ENCODE assay signal across 9 cellular contexts in genomic region chr4:184983660-184984356, GRCh38. TPM values are rescaled to one million over a fixed set of nuclear protein-coding genes. Genes with fewer than 3 reads are reported as not detected.
DNase-seq lines count a peak whose midpoint lies in the region; ATAC-seq, FAIRE-seq and TF ChIP-seq lines count a peak whose summit lies in the region.
"Had no signal": no experiment of that assay in that cellular context is flagged by ENCODE, and none has a peak within 500 bp of the region (broad histone marks: within the 10 kb centered on the region; RNA-seq: fewer than 3 reads in every experiment).

No MANE protein-coding gene starts in this region.

- H3K4me3 ChIP-seq in prostate gland, result no peak overlapping the region

- no peak overlapping the region for H3K27ac ChIP-seq in prostate gland

- intact Hi-C loops in CD14-positive monocyte (cut with micrococcal nuclease) (no loop called here), prostate gland (cut with DNase I) (loop anchor here (2.0 kb wide), 1 partner anchor 241 kb away; no protein-coding TSS in a partner anchor)

- H3K4me3 Mint-ChIP-seq in CD14-positive monocyte, result no peak overlapping the region

- TF ChIP-seq POLR2A in prostate gland (IDR thresholded peaks at IDR 0.05), result no peak

- H3K36me3 ChIP-seq in prostate gland, result no peaks in the 10 kb centered on the region

- H3K9me3 Mint-ChIP-seq in CD14-positive monocyte, result no peaks in the 10 kb centered on the region

- H3K4me1 ChIP-seq in prostate gland (replicated peaks), result no peaks in the 10 kb centered on the region

- ATAC-seq in GM19351 (IDR thresholded peaks at IDR 0.05; ENCODE audit: unreplicated experiment) (peak; percentile 57), HG03520 (IDR thresholded peaks at IDR 0.05; ENCODE audit: unreplicated experiment) (peak; percentile 54)

- no peak for DNase-seq in CD14-positive monocyte (ENCODE audit: low spot score)
- peak; percentile 25 to 26 for DNase-seq in NOMO-1 (lab: John Stamatoyannopoulos, UW; ENCODE audit: unreplicated experiment in 2 of 2)
- peak; percentile 70 to 76 for DNase-seq in activated T-cell treated with anti-CD3 and anti-CD28 coated beads, Interleukin-2, amount 50 U/mL, for 48 hours
- peak; percentile 41 to 65 for DNase-seq in frontal cortex (ENCODE audit: low spot score in 2 of 2)
- peak; percentile 44 for DNase-seq in prostate gland (ENCODE audit: low spot score)
- DNase-seq in middle frontal gyrus (ENCODE audit: extremely low spot score, low spot score), result no peak

- 35% methylated on average over 21 of the region's 21 CpGs for WGBS in prostate gland

- H3K9me3 ChIP-seq in prostate gland, result no peaks in the 10 kb centered on the region

- no peaks in the 10 kb centered on the region for H3K27me3 ChIP-seq in prostate gland (replicated peaks; ENCODE audit: insufficient read depth)

- H3K4me1 Mint-ChIP-seq in CD14-positive monocyte, result peaks cover 14% of the 10 kb centered on the region

- peaks cover 3 to 9% (median 4%) of the 10 kb centered on the region in 3 donors for H3K27me3 Mint-ChIP-seq in CD14-positive monocyte (ENCODE audit: low read depth in 3 of 3)

- H3K27ac Mint-ChIP-seq in CD14-positive monocyte, result no peak overlapping the region

- TF ChIP-seq CTCF in CD14-positive monocyte (IDR thresholded peaks at IDR 0.05) (peak; percentile 63), prostate gland (IDR thresholded peaks at IDR 0.05) (peak in 3 of 4 experiments; percentile 39 to 53 (median 48))

- no peaks in the 10 kb centered on the region for H3K36me3 Mint-ChIP-seq in CD14-positive monocyte

- FAIRE-seq in frontal cortex (lab: Jason Lieb, UNC), result no peak

RNA-seq across cellular contexts. Expression of gene HELT, which starts 34.5 kb away (rescaled TPM):
- polyA plus RNA-seq in CD14-positive monocyte, result not detected
- not detected for total RNA-seq in frontal cortex
- total RNA-seq in prostate gland, result not detected
- total RNA-seq: T-helper 1 cell treated with Interleukin-12 subunit alpha and Interleukin-12 subunit beta and Interleukin-4 antibody, amounts not matched to agents 30 ng/mL and 1 ng/mL, for 36 hours had no signal

Comparison
In these comparisons a context has a peak if more than half of its experiments do, and no peak if none do; other contexts are left out.
1. DNase-seq: peak in NOMO-1 (2 of 2), activated T-cell treated with anti-CD3 and anti-CD28 coated beads, Interleukin-2, amount 50 U/mL, for 48 hours (2 of 2), frontal cortex (2 of 2) and prostate gland (single experiment); none in CD14-positive monocyte (single experiment) and middle frontal gyrus (single experiment).